ENCODE assay signal across 23 cellular contexts in genomic region chr16:70678121-70678897, GRCh38. TPM values are rescaled to one million over a fixed set of nuclear protein-coding genes. Genes with fewer than 3 reads are reported as not detected.
DNase-seq lines count a peak whose midpoint lies in the region; ATAC-seq and TF ChIP-seq lines count a peak whose summit lies in the region.
"Had no signal": no experiment of that assay in that cellular context is flagged by ENCODE, and none has a peak within 500 bp of the region (broad histone marks: within the 10 kb centered on the region; RNA-seq: fewer than 3 reads in every experiment).

No MANE protein-coding gene starts in this region.

- H3K18ac ChIP-seq in mesendoderm (ENCODE audit: low read length) = no peak overlapping the region

- H2BK15ac ChIP-seq in mesendoderm (replicated peaks; ENCODE audit: low read depth) = no peak overlapping the region

- H3K4me1 ChIP-seq in mucosa of descending colon (ENCODE audit: low read depth) (peaks cover 10% of the 10 kb centered on the region), uterus (peaks cover 18 to 31% of the 10 kb centered on the region in 2 donors), mesendoderm (ENCODE audit: control insufficient read depth, low read depth, low read length) (peaks cover 3% of the 10 kb centered on the region)

- H2BK5ac ChIP-seq in mesendoderm (ENCODE audit: low read length) = no peak overlapping the region

- no peak for TF ChIP-seq POLR2A in uterus (IDR thresholded peaks at IDR 0.05)

- H3K4ac ChIP-seq in mesendoderm (ENCODE audit: low read depth, low read length) = no peak overlapping the region

- H3K9me3 Mint-ChIP-seq in central memory CD8-positive, alpha-beta T cell = no peaks in the 10 kb centered on the region
- no peaks in the 10 kb centered on the region for H3K9me3 Mint-ChIP-seq in endothelial cell (ENCODE audit: unreplicated experiment)
- H3K9me3 Mint-ChIP-seq: activated naive CD4-positive, alpha-beta T cell treated with anti-CD3 and anti-CD28 coated beads for 36 hours had no signal

- H3K79me1 ChIP-seq in mesendoderm (ENCODE audit: low read length) = no peaks in the 10 kb centered on the region

- no peaks in the 10 kb centered on the region for H3K9me3 ChIP-seq in mucosa of descending colon
- H3K9me3 ChIP-seq in uterus = no peaks in the 10 kb centered on the region

- no peak overlapping the region for H2BK120ac ChIP-seq in mesendoderm (ENCODE audit: low read depth, low read length)

- no peak overlapping the region for H3K23ac ChIP-seq in mesendoderm (ENCODE audit: low read length)

- peak overlapping the region; percentile 85 to 97 for H3K27ac ChIP-seq in uterus
- H3K27ac ChIP-seq in mesendoderm (ENCODE audit: low read depth, low read length) = no peak overlapping the region
- H3K27ac ChIP-seq: C4-2B had no signal

- no peaks in the 10 kb centered on the region for H3K79me2 ChIP-seq in mesendoderm (ENCODE audit: control insufficient read depth, insufficient read depth, low read length)

- no peaks in the 10 kb centered on the region for H3K27me3 Mint-ChIP-seq in central memory CD8-positive, alpha-beta T cell
- peaks cover 3% of the 10 kb centered on the region for H3K27me3 Mint-ChIP-seq in endothelial cell (ENCODE audit: unreplicated experiment)

- H4K5ac ChIP-seq in mesendoderm (ENCODE audit: low read length) = no peak overlapping the region

- H3K56ac ChIP-seq in mesendoderm (ENCODE audit: low read length) = no peak overlapping the region

- ATAC-seq in Right ventricle myocardium superior (ENCODE audit: poor library complexity) = no peak
- no peak for ATAC-seq in left ventricle myocardium superior
- ATAC-seq in central memory CD8-positive, alpha-beta T cell (replicated peaks; ENCODE audit: extremely low read depth, poor library complexity, severe bottlenecking) = no peak
- no peak for ATAC-seq in mucosa of descending colon
- ATAC-seq: GM12878; naive thymus-derived CD4-positive, alpha-beta T cell had no signal

- H3K27me3 ChIP-seq in uterus (no peaks in the 10 kb centered on the region), mesendoderm (ENCODE audit: insufficient read depth, low read length, poor library complexity) (no peaks in the 10 kb centered on the region)

- peak overlapping the region; percentile 78 for H3K27ac Mint-ChIP-seq in central memory CD8-positive, alpha-beta T cell (ENCODE audit: low read depth)
- H3K27ac Mint-ChIP-seq in endothelial cell (ENCODE audit: unreplicated experiment) = no peak overlapping the region
- H3K27ac Mint-ChIP-seq: activated naive CD4-positive, alpha-beta T cell treated with anti-CD3 and anti-CD28 coated beads for 36 hours; naive thymus-derived CD4-positive, alpha-beta T cell had no signal

- H3K9ac ChIP-seq in mesendoderm (ENCODE audit: low read length) = no peak overlapping the region

- H3K4me3 Mint-ChIP-seq in central memory CD8-positive, alpha-beta T cell = peak overlapping the region; percentile 70
- no peak overlapping the region for H3K4me3 Mint-ChIP-seq in endothelial cell (ENCODE audit: unreplicated experiment)
- H3K4me3 Mint-ChIP-seq: activated naive CD4-positive, alpha-beta T cell treated with anti-CD3 and anti-CD28 coated beads for 36 hours had no signal

- H2AK5ac ChIP-seq in mesendoderm (ENCODE audit: low read length) = no peak overlapping the region

- no peak overlapping the region for H3K4me3 ChIP-seq in mucosa of descending colon
- no peak overlapping the region for H3K4me3 ChIP-seq in uterus
- no peak overlapping the region for H3K4me3 ChIP-seq in mesendoderm (ENCODE audit: low read length)
- H3K4me3 ChIP-seq: GM12878 had no signal

- H3K4me1 Mint-ChIP-seq in central memory CD8-positive, alpha-beta T cell = peaks cover 15% of the 10 kb centered on the region
- peaks cover 10% of the 10 kb centered on the region for H3K4me1 Mint-ChIP-seq in endothelial cell (ENCODE audit: unreplicated experiment)

- H3K36me3 ChIP-seq in mucosa of descending colon (ENCODE audit: low read depth) = no peaks in the 10 kb centered on the region
- no peaks in the 10 kb centered on the region for H3K36me3 ChIP-seq in uterus
- peaks cover 4% of the 10 kb centered on the region for H3K36me3 ChIP-seq in mesendoderm (ENCODE audit: control insufficient read depth, insufficient read depth, low read length)

- no peak overlapping the region for H3K4me2 ChIP-seq in mesendoderm (ENCODE audit: low read length)

- H3K36me3 Mint-ChIP-seq in central memory CD8-positive, alpha-beta T cell (ENCODE audit: insufficient read depth) = peaks cover 12% of the 10 kb centered on the region
- peaks cover 23% of the 10 kb centered on the region for H3K36me3 Mint-ChIP-seq in endothelial cell (ENCODE audit: low read depth, unreplicated experiment)

- no peak for TF ChIP-seq CTCF in mucosa of descending colon (IDR thresholded peaks at IDR 0.05)
- TF ChIP-seq CTCF in uterus (IDR thresholded peaks at IDR 0.05) = no peak
- no peak for TF ChIP-seq CTCF in endothelial cell (IDR thresholded peaks at IDR 0.05; ENCODE audit: unreplicated experiment)

- peak; percentile 43 for DNase-seq in Right ventricle myocardium superior
- no peak for DNase-seq in left ventricle myocardium superior
- DNase-seq in central memory CD8-positive, alpha-beta T cell (ENCODE audit: low spot score in 2 of 2) = no peak
- peak in 2 of 3 donors; percentile 27 to 45 for DNase-seq in mucosa of descending colon
- DNase-seq in uterus = no peak
- no peak for DNase-seq in mesendoderm
- no peak for DNase-seq in cerebellar nuclear complex (lab: John Stamatoyannopoulos, UW)
- no peak for DNase-seq in endothelial cell (ENCODE audit: low spot score)
- DNase-seq: activated CD4-positive, alpha-beta T cell treated with anti-CD3 and anti-CD28 coated beads for 4 hours; activated naive CD4-positive, alpha-beta T cell treated with anti-CD3 and anti-CD28 coated beads for 36 hours; Calu3; effector memory CD4-positive, alpha-beta T cell; H7; mesenchymal stem cell; NCI-H187 treated with DMSO at 0.1 percent for 48 hours; NCI-H2227 treated with DMSO at 0.1 percent for 48 hours; NCI-H69; stimulated activated CD4-positive, alpha-beta T cell treated with anti-CD3 and anti-CD28 coated beads, Interleukin-12 subunit alpha, Interleukin-12 subunit beta, amount 100 ng/mL, for 4 hours; stimulated activated CD4-positive, alpha-beta T cell treated with anti-CD3 and anti-CD28 coated beads, Interleukin-4, amount 100 ng/mL, for 24 hours; stimulated activated naive CD4-positive, alpha-beta T cell had no signal

- no peak overlapping the region for H4K8ac ChIP-seq in mesendoderm (ENCODE audit: low read depth, low read length)

- intact Hi-C loops in Right ventricle myocardium superior (cut with DNase I) (no loop called here), left ventricle myocardium superior (cut with micrococcal nuclease) (no loop called here), mucosa of descending colon (cut with DNase I, micrococcal nuclease) (no loop called here), uterus (cut with DNase I; ENCODE audit: low total_unique reads) (no loop called here)

- no CpG with 5 or more reads among the region's 22 CpGs for WGBS in mesendoderm (ENCODE audit: extremely low coverage, insufficient coverage, low lambda C conversion rate)

RNA-seq across cellular contexts. Expression of gene MTSS2, which starts 7.5 kb away (rescaled TPM):
- total RNA-seq in Right ventricle myocardium superior (74.1 TPM), left ventricle myocardium superior (101 TPM), mucosa of descending colon (100 to 1,000 TPM in 1 of 3 donors, 10 to 100 TPM in 2; 11.8 to 151 (median 28.2) TPM), uterus (100 to 1,000 TPM in 1 of 4 donors, 10 to 100 TPM in 3; 11.2 to 142 (median 18.2) TPM), endothelial cell (ENCODE audit: unreplicated experiment) (82.6 TPM)
- 43.1 TPM for polyA plus RNA-seq in mesendoderm (2013, experiment 1 of 2)
- polyA plus RNA-seq in mesendoderm (2013, experiment 2 of 2) = 46.9 TPM
- polyA plus RNA-seq: naive thymus-derived CD4-positive, alpha-beta T cell had no signal

RNA-seq across cellular contexts. Expression of gene IL34, which starts 31.9 kb away (rescaled TPM):
- total RNA-seq in Right ventricle myocardium superior (1.6 TPM), left ventricle myocardium superior (1.5 TPM), mucosa of descending colon (1 to 10 TPM; 1.2 to 2.2 (median 1.8) TPM), uterus (1 to 10 TPM in 3 of 4 donors, not detected in 1; 3.3 to 9.4 (median 9.0) TPM), endothelial cell (ENCODE audit: unreplicated experiment) (1.6 TPM)
- polyA plus RNA-seq in mesendoderm (2013, experiment 1 of 2) = 4.1 TPM
- 4.1 TPM for polyA plus RNA-seq in mesendoderm (2013, experiment 2 of 2)
- total RNA-seq: activated naive CD4-positive, alpha-beta T cell treated with anti-CD3 and anti-CD28 coated beads for 36 hours; GM12878 had no signal
- polyA plus RNA-seq: naive thymus-derived CD4-positive, alpha-beta T cell had no signal

Comparison
In these comparisons a context has a peak if more than half of its experiments do, and no peak if none do; other contexts are left out.
1. DNase-seq: peak in Right ventricle myocardium superior (single experiment) and mucosa of descending colon (2 of 3); none in left ventricle myocardium superior (single experiment), central memory CD8-positive, alpha-beta T cell (0 of 2), uterus (0 of 2), mesendoderm (single experiment), cerebellar nuclear complex (0 of 2) and endothelial cell (single experiment).